1 cellular context compared by ENCODE assay signal in genomic region chr3:114745322-114746240, GRCh38.
A peak's percentile ranks its signal among the peaks of the same experiment; 100 is the strongest.
TF ChIP-seq lines count a peak whose summit lies in the region.

No MANE protein-coding gene starts in this region.

TF ChIP-seq in HepG2, 621 proteins besides CTCF, POLR2A, EP300 and RAD21 (continued from another document and continues in another):
- TF ChIP-seq ZNF609 (CRISPR knock-in tag; IDR thresholded peaks at IDR 0.05; ENCODE audit: borderline replicate concordance) = no peak
- TF ChIP-seq, protein P1, sequence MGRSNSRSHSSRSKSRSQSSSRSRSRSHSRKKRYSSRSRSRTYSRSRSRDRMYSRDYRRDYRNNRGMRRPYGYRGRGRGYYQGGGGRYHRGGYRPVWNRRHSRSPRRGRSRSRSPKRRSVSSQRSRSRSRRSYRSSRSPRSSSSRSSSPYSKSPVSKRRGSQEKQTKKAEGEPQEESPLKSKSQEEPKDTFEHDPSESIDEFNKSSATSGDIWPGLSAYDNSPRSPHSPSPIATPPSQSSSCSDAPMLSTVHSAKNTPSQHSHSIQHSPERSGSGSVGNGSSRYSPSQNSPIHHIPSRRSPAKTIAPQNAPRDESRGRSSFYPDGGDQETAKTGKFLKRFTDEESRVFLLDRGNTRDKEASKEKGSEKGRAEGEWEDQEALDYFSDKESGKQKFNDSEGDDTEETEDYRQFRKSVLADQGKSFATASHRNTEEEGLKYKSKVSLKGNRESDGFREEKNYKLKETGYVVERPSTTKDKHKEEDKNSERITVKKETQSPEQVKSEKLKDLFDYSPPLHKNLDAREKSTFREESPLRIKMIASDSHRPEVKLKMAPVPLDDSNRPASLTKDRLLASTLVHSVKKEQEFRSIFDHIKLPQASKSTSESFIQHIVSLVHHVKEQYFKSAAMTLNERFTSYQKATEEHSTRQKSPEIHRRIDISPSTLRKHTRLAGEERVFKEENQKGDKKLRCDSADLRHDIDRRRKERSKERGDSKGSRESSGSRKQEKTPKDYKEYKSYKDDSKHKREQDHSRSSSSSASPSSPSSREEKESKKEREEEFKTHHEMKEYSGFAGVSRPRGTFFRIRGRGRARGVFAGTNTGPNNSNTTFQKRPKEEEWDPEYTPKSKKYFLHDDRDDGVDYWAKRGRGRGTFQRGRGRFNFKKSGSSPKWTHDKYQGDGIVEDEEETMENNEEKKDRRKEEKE (IDR thresholded peaks at IDR 0.05) = no peak
- no peak for TF ChIP-seq RELA (CRISPR knock-in tag; IDR thresholded peaks at IDR 0.05)
- no peak for TF ChIP-seq ZSCAN29 (CRISPR knock-in tag; conservative IDR thresholded peaks at IDR 0.05)
- TF ChIP-seq TEAD3 (CRISPR knock-in tag; optimal IDR thresholded peaks at IDR 0.05; ENCODE audit: borderline replicate concordance) = peak; percentile 76
- peak; percentile 79 for TF ChIP-seq FOSL2 (CRISPR knock-in tag; IDR thresholded peaks at IDR 0.05)
- TF ChIP-seq ZNF563 (CRISPR knock-in tag; IDR thresholded peaks at IDR 0.05) = no peak
- no peak for TF ChIP-seq ZNF451 (CRISPR knock-in tag; IDR thresholded peaks at IDR 0.05)
- TF ChIP-seq SRF (IDR thresholded peaks at IDR 0.05; ENCODE audit: low read depth, low read length) = no peak
- peak; percentile 46; the same call in 1 of the 2 replicates for TF ChIP-seq MIXL1 (CRISPR knock-in tag; IDR thresholded peaks at IDR 0.05)
- TF ChIP-seq ZNF691 (CRISPR knock-in tag; IDR thresholded peaks at IDR 0.05; ENCODE audit: borderline replicate concordance, low read depth) = no peak
- TF ChIP-seq, protein P2, sequence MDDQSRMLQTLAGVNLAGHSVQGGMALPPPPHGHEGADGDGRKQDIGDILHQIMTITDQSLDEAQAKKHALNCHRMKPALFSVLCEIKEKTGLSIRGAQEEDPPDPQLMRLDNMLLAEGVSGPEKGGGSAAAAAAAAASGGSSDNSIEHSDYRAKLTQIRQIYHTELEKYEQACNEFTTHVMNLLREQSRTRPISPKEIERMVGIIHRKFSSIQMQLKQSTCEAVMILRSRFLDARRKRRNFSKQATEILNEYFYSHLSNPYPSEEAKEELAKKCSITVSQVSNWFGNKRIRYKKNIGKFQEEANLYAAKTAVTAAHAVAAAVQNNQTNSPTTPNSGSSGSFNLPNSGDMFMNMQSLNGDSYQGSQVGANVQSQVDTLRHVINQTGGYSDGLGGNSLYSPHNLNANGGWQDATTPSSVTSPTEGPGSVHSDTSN (CRISPR knock-in tag; IDR thresholded peaks at IDR 0.05; ENCODE audit: borderline replicate concordance) = no peak
- TF ChIP-seq ZNF282 (IDR thresholded peaks at IDR 0.05; ENCODE audit: partially characterized antibody) = no peak
- no peak for TF ChIP-seq TSC22D2 (CRISPR knock-in tag; IDR thresholded peaks at IDR 0.05; ENCODE audit: borderline replicate concordance)
- TF ChIP-seq JARID2 (CRISPR knock-in tag; IDR thresholded peaks at IDR 0.05; ENCODE audit: insufficient replicate concordance) = no peak
- TF ChIP-seq ATF2 (CRISPR knock-in tag; IDR thresholded peaks at IDR 0.05) = 0 out of 2 replicates have a peak, but pooled peaks have one; percentile 29
- TF ChIP-seq TRIM22 (IDR thresholded peaks at IDR 0.05) = no peak
- no peak for TF ChIP-seq PAF1 (CRISPR knock-in tag; IDR thresholded peaks at IDR 0.05)
- 0 out of 2 replicates have a peak, but pooled peaks have one; percentile 11 for TF ChIP-seq RXRB (CRISPR knock-in tag; IDR thresholded peaks at IDR 0.05; ENCODE audit: borderline replicate concordance)
- no peak for TF ChIP-seq ZNF460 (CRISPR knock-in tag; IDR thresholded peaks at IDR 0.05; ENCODE audit: borderline replicate concordance)
- no peak for TF ChIP-seq MTA1 (CRISPR knock-in tag; IDR thresholded peaks at IDR 0.05; ENCODE audit: borderline replicate concordance)
- peak; percentile 85; the same call in 1 of the 2 replicates for TF ChIP-seq HOMEZ (CRISPR knock-in tag; IDR thresholded peaks at IDR 0.05; ENCODE audit: low read depth)
- no peak for TF ChIP-seq MTF1 (CRISPR knock-in tag; IDR thresholded peaks at IDR 0.05)
- TF ChIP-seq HNF1B (CRISPR knock-in tag; IDR thresholded peaks at IDR 0.05) = peak; percentile 75; the same call in 1 of the 2 replicates
- peak; percentile 27; the same call in 1 of the 2 replicates for TF ChIP-seq FOXA3 (CRISPR knock-in tag; IDR thresholded peaks at IDR 0.05)
- TF ChIP-seq HNF1A (IDR thresholded peaks at IDR 0.05; ENCODE audit: low read depth) = peak; percentile 87
- TF ChIP-seq HNF1A (CRISPR knock-in tag; IDR thresholded peaks at IDR 0.05; ENCODE audit: borderline replicate concordance) = peak; percentile 92; the same call in 1 of the 2 replicates
- no peak for TF ChIP-seq RBFOX2 (IDR thresholded peaks at IDR 0.05; ENCODE audit: low read depth, low read length)
- TF ChIP-seq ZNF136 (CRISPR knock-in tag; IDR thresholded peaks at IDR 0.05; ENCODE audit: low read depth) = no peak
- TF ChIP-seq, protein P3, sequence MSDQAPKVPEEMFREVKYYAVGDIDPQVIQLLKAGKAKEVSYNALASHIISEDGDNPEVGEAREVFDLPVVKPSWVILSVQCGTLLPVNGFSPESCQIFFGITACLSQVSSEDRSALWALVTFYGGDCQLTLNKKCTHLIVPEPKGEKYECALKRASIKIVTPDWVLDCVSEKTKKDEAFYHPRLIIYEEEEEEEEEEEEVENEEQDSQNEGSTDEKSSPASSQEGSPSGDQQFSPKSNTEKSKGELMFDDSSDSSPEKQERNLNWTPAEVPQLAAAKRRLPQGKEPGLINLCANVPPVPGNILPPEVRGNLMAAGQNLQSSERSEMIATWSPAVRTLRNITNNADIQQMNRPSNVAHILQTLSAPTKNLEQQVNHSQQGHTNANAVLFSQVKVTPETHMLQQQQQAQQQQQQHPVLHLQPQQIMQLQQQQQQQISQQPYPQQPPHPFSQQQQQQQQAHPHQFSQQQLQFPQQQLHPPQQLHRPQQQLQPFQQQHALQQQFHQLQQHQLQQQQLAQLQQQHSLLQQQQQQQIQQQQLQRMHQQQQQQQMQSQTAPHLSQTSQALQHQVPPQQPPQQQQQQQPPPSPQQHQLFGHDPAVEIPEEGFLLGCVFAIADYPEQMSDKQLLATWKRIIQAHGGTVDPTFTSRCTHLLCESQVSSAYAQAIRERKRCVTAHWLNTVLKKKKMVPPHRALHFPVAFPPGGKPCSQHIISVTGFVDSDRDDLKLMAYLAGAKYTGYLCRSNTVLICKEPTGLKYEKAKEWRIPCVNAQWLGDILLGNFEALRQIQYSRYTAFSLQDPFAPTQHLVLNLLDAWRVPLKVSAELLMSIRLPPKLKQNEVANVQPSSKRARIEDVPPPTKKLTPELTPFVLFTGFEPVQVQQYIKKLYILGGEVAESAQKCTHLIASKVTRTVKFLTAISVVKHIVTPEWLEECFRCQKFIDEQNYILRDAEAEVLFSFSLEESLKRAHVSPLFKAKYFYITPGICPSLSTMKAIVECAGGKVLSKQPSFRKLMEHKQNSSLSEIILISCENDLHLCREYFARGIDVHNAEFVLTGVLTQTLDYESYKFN (CRISPR knock-in tag; conservative IDR thresholded peaks at IDR 0.05) = peak; percentile 46
- no peak for TF ChIP-seq ZNF44 (CRISPR knock-in tag; IDR thresholded peaks at IDR 0.05)
